ENCODE assay signal across 35 cellular contexts in genomic region chr9:106146066-106146840, GRCh38.
"Had no signal": no experiment of that assay in that cellular context is flagged by ENCODE, and none has a peak within 500 bp of the region (broad histone marks: within the 10 kb centered on the region; RNA-seq: fewer than 3 reads in every experiment).

No MANE protein-coding gene starts in this region.

- H3K4me3 ChIP-seq: adrenal gland, body of pancreas, breast epithelium, Peyer's patch, SJSA1 had no signal

- H3K9me2 ChIP-seq: SK-N-SH had no signal

- H3K9ac ChIP-seq: SK-N-SH had no signal

- FAIRE-seq: astrocyte, TTC549 had no signal

- H3K9me3 ChIP-seq: adrenal gland, body of pancreas, breast epithelium, Peyer's patch, SJSA1, SK-N-SH had no signal

- H3K36me3 Mint-ChIP-seq: activated CD4-positive, alpha-beta memory T cell treated with anti-CD3 and anti-CD28 coated beads for 36 hours; activated naive CD4-positive, alpha-beta T cell treated with anti-CD3 and anti-CD28 coated beads, Interleukin-2, amount 50 U/mL, for 72 hours; WTC11 had no signal

- H3K4me1 Mint-ChIP-seq: activated CD4-positive, alpha-beta T cell treated with anti-CD3 and anti-CD28 coated beads for 36 hours; activated CD4-positive, alpha-beta T cell treated with anti-CD3 and anti-CD28 coated beads, Interleukin-2, amount 10 ng/mL, durations not matched to agents 7 days and 5 days; WTC11 had no signal

- H3K4me2 ChIP-seq: SK-N-SH had no signal

- H3K27me3 ChIP-seq: adrenal gland, body of pancreas, breast epithelium, Peyer's patch, SJSA1 had no signal

- ATAC-seq: activated CD4-positive, alpha-beta T cell treated with anti-CD3 and anti-CD28 coated beads for 36 hours; activated CD4-positive, CD25-positive, alpha-beta regulatory T cell treated with anti-CD3 and anti-CD28 coated beads, Interleukin-2, amount 50 U/mL, for 24 hours; activated naive CD4-positive, alpha-beta T cell treated with anti-CD3 and anti-CD28 coated beads, Interleukin-2, amount 50 U/mL, for 72 hours; activated T-cell treated with anti-CD3 and anti-CD28 coated beads, Interleukin-2, amount 50 U/mL, for 4 hours; body of pancreas; PC-3; WTC11 had no signal

- H3K9me3 Mint-ChIP-seq: activated CD4-positive, alpha-beta T cell treated with anti-CD3 and anti-CD28 coated beads, Interleukin-2, amount 10 ng/mL, durations not matched to agents 7 days and 5 days; activated T-helper 1 cell treated with anti-CD3 and anti-CD28 coated beads, Interleukin-12 subunit alpha, Interleukin-12 subunit beta, Interleukin-2, Interleukin-4 antibody, amounts not matched to agents 30 ng/mL and 10 ng/mL and 1 ng/mL, durations not matched to agents 14 hours and 24 hours and 36 hours; WTC11 had no signal

- H3K36me3 ChIP-seq: adrenal gland, breast epithelium, Peyer's patch, SJSA1 had no signal

- H3K4me3 Mint-ChIP-seq: activated CD4-positive, alpha-beta memory T cell treated with anti-CD3 and anti-CD28 coated beads for 36 hours; activated CD4-positive, alpha-beta T cell treated with anti-CD3 and anti-CD28 coated beads for 36 hours; activated CD4-positive, alpha-beta T cell treated with anti-CD3 and anti-CD28 coated beads, Interleukin-2, amount 10 ng/mL, durations not matched to agents 7 days and 5 days; activated naive CD4-positive, alpha-beta T cell treated with anti-CD3 and anti-CD28 coated beads for 36 hours; activated T-cell treated with anti-CD3 and anti-CD28 coated beads, Interleukin-2, amount 50 U/mL, for 4 hours; activated T-helper 1 cell treated with anti-CD3 and anti-CD28 coated beads, Interleukin-12 subunit alpha, Interleukin-12 subunit beta, Interleukin-2, Interleukin-4 antibody, amounts not matched to agents 30 ng/mL and 10 ng/mL and 1 ng/mL, durations not matched to agents 14 hours and 24 hours and 36 hours; T-helper 1 cell treated with Interleukin-12 subunit alpha and Interleukin-12 subunit beta and Interleukin-4 antibody, amounts not matched to agents 30 μg/mL and 1 μg/mL, for 36 hours; T-helper 2 cell treated with Interferon-gamma antibody and Interleukin-4, amounts not matched to agents 5 μg/mL and 100 μg/mL, for 36 hours; WTC11 had no signal

- H3K4me1 ChIP-seq: adrenal gland, body of pancreas, breast epithelium, Peyer's patch, SJSA1 had no signal

- DNase-seq: activated CD4-positive, alpha-beta memory T cell treated with anti-CD3 and anti-CD28 coated beads for 36 hours; activated CD4-positive, alpha-beta T cell treated with anti-CD3 and anti-CD28 coated beads for 36 hours; activated CD4-positive, alpha-beta T cell treated with anti-CD3 and anti-CD28 coated beads, Interleukin-2, amount 10 ng/mL, durations not matched to agents 7 days and 5 days; activated CD8-positive, alpha-beta memory T cell treated with anti-CD3 and anti-CD28 coated beads, Interleukin-2, amount 50 U/mL, for 4 hours; activated gamma-delta T cell treated with Interleukin-2 at 50 U/mL for 16 hours; activated naive CD4-positive, alpha-beta T cell treated with anti-CD3 and anti-CD28 coated beads for 36 hours; activated T-cell treated with anti-CD3 and anti-CD28 coated beads for 4 hours; activated T-cell treated with anti-CD3 and anti-CD28 coated beads, Interleukin-2, amount 50 U/mL, for 4 hours; adrenal gland; body of pancreas; Kasumi-1; KG1; MM.1S; MV-4-11; NCI-H1092; NCI-H1436 treated with DMSO at 0.1 percent for 48 hours; NCI-H1694 treated with DMSO at 0.1 percent for 48 hours; NCI-H2029; NCI-H2171; NCI-H510A; PC-3; Peyer's patch; RPMI8226; SHP77 treated with DMSO at 0.1 percent for 48 hours; SK-N-SH had no signal

- H3K27me3 Mint-ChIP-seq: activated CD4-positive, alpha-beta memory T cell treated with anti-CD3 and anti-CD28 coated beads for 36 hours; activated CD4-positive, alpha-beta T cell treated with anti-CD3 and anti-CD28 coated beads for 36 hours; activated CD4-positive, alpha-beta T cell treated with anti-CD3 and anti-CD28 coated beads, Interleukin-2, amount 10 ng/mL, durations not matched to agents 7 days and 5 days had no signal

- H3K27ac Mint-ChIP-seq: activated CD4-positive, alpha-beta memory T cell treated with anti-CD3 and anti-CD28 coated beads for 36 hours; activated CD4-positive, alpha-beta T cell treated with anti-CD3 and anti-CD28 coated beads for 36 hours; activated CD4-positive, alpha-beta T cell treated with anti-CD3 and anti-CD28 coated beads, Interleukin-2, amount 10 ng/mL, durations not matched to agents 7 days and 5 days; activated naive CD4-positive, alpha-beta T cell treated with anti-CD3 and anti-CD28 coated beads for 36 hours; activated naive CD4-positive, alpha-beta T cell treated with anti-CD3 and anti-CD28 coated beads, Interleukin-2, amount 50 U/mL, for 72 hours; activated T-helper 1 cell treated with anti-CD3 and anti-CD28 coated beads, Interleukin-12 subunit alpha, Interleukin-12 subunit beta, Interleukin-2, Interleukin-4 antibody, amounts not matched to agents 30 ng/mL and 10 ng/mL and 1 ng/mL, durations not matched to agents 14 hours and 24 hours and 36 hours; T-helper 1 cell treated with Interleukin-12 subunit alpha and Interleukin-12 subunit beta and Interleukin-4 antibody, amounts not matched to agents 30 μg/mL and 1 μg/mL, for 36 hours; T-helper 2 cell treated with Interferon-gamma antibody and Interleukin-4, amounts not matched to agents 5 μg/mL and 100 μg/mL, for 36 hours; WTC11 had no signal
